Comparison of ENCODE assay signal across 1 cellular context in the genomic region with DNA sequence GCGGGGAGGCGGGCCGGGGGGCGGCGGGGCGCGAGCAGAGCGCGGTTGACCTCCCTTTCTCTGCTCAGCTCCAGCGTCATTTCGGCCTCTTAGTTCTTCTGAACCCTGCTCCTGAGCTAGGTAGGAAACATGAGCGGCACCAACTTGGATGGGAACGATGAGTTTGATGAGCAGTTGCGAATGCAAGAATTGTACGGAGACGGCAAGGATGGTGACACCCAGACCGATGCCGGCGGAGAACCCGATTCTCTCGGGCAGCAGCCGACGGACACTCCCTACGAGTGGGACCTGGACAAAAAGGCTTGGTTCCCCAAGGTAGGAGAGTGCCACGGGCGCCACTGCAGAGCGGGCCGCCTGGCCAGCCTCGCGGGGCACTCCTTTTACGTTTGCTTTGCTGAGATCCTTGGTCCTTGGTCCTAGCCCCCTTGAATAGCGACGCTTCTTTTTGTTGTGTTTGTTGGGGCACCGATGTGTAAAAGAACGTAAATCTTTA.
TF ChIP-seq lines count a peak whose summit lies in the region.

Gene HTATSF1, plus strand, starts transcription at position 37 of the 493 bp plus-strand sequence. Its CDS starts 93 bp downstream, at position 130.

TF ChIP-seq in GM12878, 131 proteins besides CTCF, POLR2A, EP300 and RAD21:
- TF ChIP-seq POLR2AphosphoS5 (IDR thresholded peaks at IDR 0.05; ENCODE audit: low read length) = peak; percentile 8; the same call in 1 of the 2 replicates
- TF ChIP-seq POLR2AphosphoS2 (IDR thresholded peaks at IDR 0.05; ENCODE audit: low read depth, low read length) = no peak
- no peak for TF ChIP-seq ZBTB33 (IDR thresholded peaks at IDR 0.05)
- TF ChIP-seq, protein P1, sequence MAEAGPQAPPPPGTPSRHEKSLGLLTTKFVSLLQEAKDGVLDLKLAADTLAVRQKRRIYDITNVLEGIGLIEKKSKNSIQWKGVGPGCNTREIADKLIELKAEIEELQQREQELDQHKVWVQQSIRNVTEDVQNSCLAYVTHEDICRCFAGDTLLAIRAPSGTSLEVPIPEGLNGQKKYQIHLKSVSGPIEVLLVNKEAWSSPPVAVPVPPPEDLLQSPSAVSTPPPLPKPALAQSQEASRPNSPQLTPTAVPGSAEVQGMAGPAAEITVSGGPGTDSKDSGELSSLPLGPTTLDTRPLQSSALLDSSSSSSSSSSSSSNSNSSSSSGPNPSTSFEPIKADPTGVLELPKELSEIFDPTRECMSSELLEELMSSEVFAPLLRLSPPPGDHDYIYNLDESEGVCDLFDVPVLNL (IDR thresholded peaks at IDR 0.05; ENCODE audit: low read depth, low read length) = no peak
- no peak for TF ChIP-seq SP1 (IDR thresholded peaks at IDR 0.05; ENCODE audit: low read depth, low read length)
- 0 out of 2 replicates have a peak, but pooled peaks have one; percentile 2 for TF ChIP-seq HCFC1 (IDR thresholded peaks at IDR 0.05; ENCODE audit: low read length)
- no peak for TF ChIP-seq ZNF687 (IDR thresholded peaks at IDR 0.05)
- no peak for TF ChIP-seq POU2F2 (IDR thresholded peaks at IDR 0.05; ENCODE audit: borderline replicate concordance, low read depth, low read length)
